Comparison of ENCODE assay signal across 19 cellular contexts in the genomic region with DNA sequence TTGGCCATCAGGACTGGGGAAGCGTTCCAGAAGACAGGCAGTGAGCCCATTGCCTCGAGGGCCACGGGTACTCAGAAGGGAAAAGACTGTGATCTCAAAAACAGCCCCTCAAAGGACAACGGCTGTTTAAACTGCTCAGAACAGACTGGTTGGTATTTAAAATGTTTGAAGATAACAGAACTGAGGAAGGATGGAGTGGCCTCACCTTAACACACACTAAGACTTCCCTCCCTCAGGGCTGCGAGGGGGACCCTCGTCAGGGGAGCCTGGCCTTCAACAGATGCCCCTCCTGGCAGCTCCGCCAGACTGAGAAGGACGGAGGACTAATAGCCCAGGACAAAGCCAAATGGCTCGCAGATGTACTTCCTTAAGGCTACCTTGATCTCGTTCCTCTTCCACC. TPM values are rescaled to one million over a fixed set of nuclear protein-coding genes. Genes with fewer than 3 reads are reported as not detected.
A peak's percentile ranks its signal among the peaks of the same experiment; 100 is the strongest.
DNase-seq lines count a peak whose midpoint lies in the region; ATAC-seq and TF ChIP-seq lines count a peak whose summit lies in the region.
"Had no signal": no experiment of that assay in that cellular context is flagged by ENCODE, and none has a peak within 500 bp of the region (broad histone marks: within the 10 kb centered on the region; RNA-seq: fewer than 3 reads in every experiment).

No MANE protein-coding gene starts in this region.

- peaks cover 18% of the 10 kb centered on the region; the same call in 1 of the 2 replicates for H3K36me3 ChIP-seq in BLaER1
- H3K36me3 ChIP-seq in H7 (replicated peaks; ENCODE audit: control insufficient read depth, insufficient read depth, low read length) = peaks cover 2% of the 10 kb centered on the region
- H3K36me3 ChIP-seq in neuronal stem cell (replicated peaks in 1 of 2; ENCODE audit: control insufficient read depth in 2 of 2, insufficient read depth in 2 of 2, low read length in 2 of 2) = peaks cover 2 to 4% of the 10 kb centered on the region in 2 donors
- H3K36me3 ChIP-seq: cardiac muscle cell had no signal

- H2BK15ac ChIP-seq in neuronal stem cell (ENCODE audit: low read length) = no peak overlapping the region

- no peak overlapping the region for H2AFZ ChIP-seq in neuronal stem cell (ENCODE audit: low read length)

- CTCF ChIA-PET in RWPE1 (lab: Yijun Ruan, JAX) = no interaction called here

- no peaks in the 10 kb centered on the region for H3K9me3 Mint-ChIP-seq in central memory CD8-positive, alpha-beta T cell

- no peak for ATAC-seq in central memory CD8-positive, alpha-beta T cell (replicated peaks; ENCODE audit: extremely low read depth, poor library complexity, severe bottlenecking)
- no peak for ATAC-seq in GM21423 (IDR thresholded peaks at IDR 0.05; ENCODE audit: unreplicated experiment)
- ATAC-seq: HCT116, heart right ventricle, sciatic nerve had no signal

- no peak overlapping the region for H2AK5ac ChIP-seq in neuronal stem cell (ENCODE audit: low read depth, low read length)

- H3K27me3 ChIP-seq in BLaER1 (no peaks in the 10 kb centered on the region), H7 (ENCODE audit: control insufficient read depth, insufficient read depth, low read length) (no peaks in the 10 kb centered on the region), neuronal stem cell (ENCODE audit: control insufficient read depth in 3 of 3, insufficient read depth in 3 of 3, low read depth in 1 of 3, low read length in 3 of 3) (no peaks in the 10 kb centered on the region)
- H3K27me3 ChIP-seq: heart right ventricle had no signal

- H3K9ac ChIP-seq in BLaER1 = peak overlapping the region; percentile 85; the same call in 1 of the 2 replicates
- H3K9ac ChIP-seq in neuronal stem cell (ENCODE audit: low read depth, low read length, poor library complexity) = peak overlapping the region; percentile 27

- peaks cover 69% of the 10 kb centered on the region for H3K4me1 Mint-ChIP-seq in central memory CD8-positive, alpha-beta T cell

- H3K4me1 ChIP-seq in BLaER1 = peaks cover 65% of the 10 kb centered on the region
- H3K4me1 ChIP-seq in neuronal stem cell (ENCODE audit: control insufficient read depth in 2 of 2, insufficient read depth in 1 of 2, low read depth in 1 of 2, low read length in 2 of 2) = peaks cover 4 to 6% of the 10 kb centered on the region in 2 donors

- H4K20me1 ChIP-seq in BLaER1 = peaks cover 62% of the 10 kb centered on the region

- WGBS in neuronal stem cell (ENCODE audit: extremely low coverage in 2 of 2, insufficient read length in 2 of 2, insufficient replicate concordance in 1 of 2), 2 donors = no CpG with 5 or more reads among the region's 10 CpGs

- TF ChIP-seq CTCF in RWPE1 (conservative IDR thresholded peaks at IDR 0.05; ENCODE audit: low read depth) = no peak

- no peaks in the 10 kb centered on the region for H3K79me1 ChIP-seq in neuronal stem cell (ENCODE audit: low read depth, low read length)

- no peak overlapping the region for H2BK120ac ChIP-seq in neuronal stem cell (ENCODE audit: low read depth, low read length)

- no peak overlapping the region for H2BK12ac ChIP-seq in neuronal stem cell (ENCODE audit: low read length)

- H3K4me2 ChIP-seq in BLaER1 = peak overlapping the region; percentile 97; the same call in 1 of the 2 replicates
- no peak overlapping the region for H3K4me2 ChIP-seq in neuronal stem cell (ENCODE audit: insufficient read depth, low read length, poor library complexity, severe bottlenecking)

- H4K8ac ChIP-seq in neuronal stem cell (ENCODE audit: low read depth, low read length) = no peak overlapping the region

- H3K4me3 ChIP-seq in BLaER1 = no peak overlapping the region
- H3K4me3 ChIP-seq in H7 (ENCODE audit: insufficient read depth, low read depth, low read length) = no peak overlapping the region
- no peak overlapping the region for H3K4me3 ChIP-seq in neuronal stem cell (ENCODE audit: low read length in 2 of 2)
- H3K4me3 ChIP-seq: cardiac muscle cell, heart right ventricle had no signal

- H4K91ac ChIP-seq in neuronal stem cell (ENCODE audit: low read depth, low read length, poor library complexity) = no peak overlapping the region

- H3K23ac ChIP-seq in neuronal stem cell (ENCODE audit: low read depth, low read length, poor library complexity) = no peak overlapping the region

- DNase-seq in H7 (peak; percentile 4), neuronal stem cell (ENCODE audit: low spot score) (no peak), HT-29 (ENCODE audit: low spot score) (no peak), RWPE1 (ENCODE audit: low spot score) (no peak), EL (no peak)
- no peak for DNase-seq in central memory CD8-positive, alpha-beta T cell (ENCODE audit: low spot score in 2 of 2)
- DNase-seq: effector memory CD4-positive, alpha-beta T cell; heart right ventricle; NCI-H187 treated with DMSO at 0.1 percent for 48 hours; nucleus accumbens; SW 1271 had no signal

- no peak overlapping the region for H2BK5ac ChIP-seq in neuronal stem cell (ENCODE audit: low read length)

- POLR2A ChIA-PET in RWPE1 (lab: Yijun Ruan, JAX; ENCODE audit: low non-redundant PET) = no interaction called here

- no peak overlapping the region for H3K18ac ChIP-seq in neuronal stem cell (ENCODE audit: low read length)

- no peaks in the 10 kb centered on the region for H3K27me3 Mint-ChIP-seq in central memory CD8-positive, alpha-beta T cell

- peaks cover 3% of the 10 kb centered on the region for H3K36me3 Mint-ChIP-seq in central memory CD8-positive, alpha-beta T cell (ENCODE audit: insufficient read depth)

- H3K9me3 ChIP-seq in BLaER1 = no peaks in the 10 kb centered on the region
- no peaks in the 10 kb centered on the region for H3K9me3 ChIP-seq in neuronal stem cell (replicated peaks in 1 of 2; ENCODE audit: control insufficient read depth in 2 of 2, insufficient read depth in 1 of 2, low read depth in 1 of 2, low read length in 2 of 2)
- H3K9me3 ChIP-seq: heart right ventricle had no signal

- H3K27ac ChIP-seq in BLaER1 (no peak overlapping the region), neuronal stem cell (replicated peaks; ENCODE audit: low read length) (no peak overlapping the region), RWPE1 (no peak overlapping the region)
- H3K27ac ChIP-seq: cardiac muscle cell had no signal

- H3K14ac ChIP-seq in neuronal stem cell (ENCODE audit: low read length) = no peak overlapping the region

- peak overlapping the region; percentile 88 for H3K27ac Mint-ChIP-seq in central memory CD8-positive, alpha-beta T cell (ENCODE audit: low read depth)

- no peak overlapping the region for H3K4ac ChIP-seq in neuronal stem cell (ENCODE audit: low read length)

- H3K4me3 Mint-ChIP-seq in central memory CD8-positive, alpha-beta T cell = peak overlapping the region; percentile 91

RNA-seq across cellular contexts. Expression of a gene that starts 2.6 kb away (rescaled TPM):
- total RNA-seq in H7 (2014; rRNA removed; shearing (Covaris generic)) = 10.9 and 19.3 TPM in 2 replicates
- 11.6 TPM for polyA plus RNA-seq in neuronal stem cell (2013, experiment 1 of 2)
- 11.8 TPM for polyA plus RNA-seq in neuronal stem cell (2013, experiment 2 of 2)
- 5.1 and 8.4 TPM in 2 replicates for total RNA-seq in HT-29 (2014; rRNA removed; shearing (Covaris generic))

RNA-seq across cellular contexts. Expression of a gene that starts 59.9 kb away (rescaled TPM):
- 0.63 and 0.97 TPM in 2 replicates for total RNA-seq in H7 (2014; rRNA removed; shearing (Covaris generic))
- polyA plus RNA-seq in neuronal stem cell (2013, experiment 1 of 2) = 10.7 TPM
- 10.5 TPM for polyA plus RNA-seq in neuronal stem cell (2013, experiment 2 of 2)
- total RNA-seq in HT-29 (2014; rRNA removed; shearing (Covaris generic)) = not detected in 2 replicates
- total RNA-seq: cardiac muscle cell, fibroblast of lung, G401 had no signal
- polyA plus RNA-seq: cardiac muscle cell, keratinocyte had no signal
